12 cellular contexts compared by ENCODE assay signal in genomic region chr2:49940616-49941015, GRCh38.
A peak's percentile ranks its signal among the peaks of the same experiment; 100 is the strongest.
DNase-seq lines count a peak whose midpoint lies in the region; ATAC-seq and TF ChIP-seq lines count a peak whose summit lies in the region.
"Had no signal": no experiment of that assay in that cellular context is flagged by ENCODE, and none has a peak within 500 bp of the region (broad histone marks: within the 10 kb centered on the region; RNA-seq: fewer than 3 reads in every experiment).

No MANE protein-coding gene starts in this region.

- no peak for ATAC-seq in GM19455 (IDR thresholded peaks at IDR 0.05; ENCODE audit: unreplicated experiment)

- H3K36me3 ChIP-seq in effector memory CD4-positive, alpha-beta T cell (ENCODE audit: control insufficient read depth, insufficient read depth, low read length), result no peaks in the 10 kb centered on the region
- no peaks in the 10 kb centered on the region for H3K36me3 ChIP-seq in esophagus muscularis mucosa

- H3K27ac ChIP-seq in effector memory CD4-positive, alpha-beta T cell (ENCODE audit: insufficient read depth, low read length, poor library complexity, severe bottlenecking), result no peak overlapping the region
- no peak overlapping the region for H3K27ac ChIP-seq in esophagus muscularis mucosa (replicated peaks in 1 of 4)
- H3K27ac ChIP-seq: C4-2B had no signal

- no peak for TF ChIP-seq POLR2A in esophagus muscularis mucosa (IDR thresholded peaks at IDR 0.05; ENCODE audit: low read depth)

- H3K27ac Mint-ChIP-seq in activated naive CD4-positive, alpha-beta T cell treated with anti-CD3 and anti-CD28 coated beads for 36 hours, result no peak overlapping the region
- peak overlapping the region; percentile 30 for H3K27ac Mint-ChIP-seq in type B pancreatic cell
- no peak overlapping the region for H3K27ac Mint-ChIP-seq in progenitor cell of endocrine pancreas

- H3K4me3 Mint-ChIP-seq in activated naive CD4-positive, alpha-beta T cell treated with anti-CD3 and anti-CD28 coated beads for 36 hours, result peak overlapping the region; percentile 63
- H3K4me3 Mint-ChIP-seq in type B pancreatic cell, result peak overlapping the region; percentile 79
- no peak overlapping the region for H3K4me3 Mint-ChIP-seq in progenitor cell of endocrine pancreas (ENCODE audit: low read depth)

- peaks cover 23% of the 10 kb centered on the region for H3K4me1 Mint-ChIP-seq in activated naive CD4-positive, alpha-beta T cell treated with anti-CD3 and anti-CD28 coated beads for 36 hours (ENCODE audit: low read depth)
- H3K4me1 Mint-ChIP-seq in type B pancreatic cell (ENCODE audit: unreplicated experiment) (peaks cover 10% of the 10 kb centered on the region), progenitor cell of endocrine pancreas (ENCODE audit: low read depth) (peaks cover 7% of the 10 kb centered on the region)

- H3K4me3 ChIP-seq in effector memory CD4-positive, alpha-beta T cell (ENCODE audit: insufficient read depth, low read depth, low read length, poor library complexity, severe bottlenecking), result peak overlapping the region; percentile 39
- peak overlapping the region in 2 of 4 donors; percentile 9 to 28 for H3K4me3 ChIP-seq in esophagus muscularis mucosa

- no peaks in the 10 kb centered on the region for H3K4me1 ChIP-seq in effector memory CD4-positive, alpha-beta T cell (ENCODE audit: control insufficient read depth, insufficient read depth, low read length, poor library complexity, severe bottlenecking)
- no peaks in the 10 kb centered on the region for H3K4me1 ChIP-seq in esophagus muscularis mucosa

- H3K36me3 Mint-ChIP-seq in activated naive CD4-positive, alpha-beta T cell treated with anti-CD3 and anti-CD28 coated beads for 36 hours (ENCODE audit: low read depth), result no peaks in the 10 kb centered on the region
- H3K36me3 Mint-ChIP-seq in type B pancreatic cell (no peaks in the 10 kb centered on the region), progenitor cell of endocrine pancreas (ENCODE audit: insufficient read depth) (no peaks in the 10 kb centered on the region)

- TF ChIP-seq CTCF in type B pancreatic cell (conservative IDR thresholded peaks at IDR 0.05) (no peak), progenitor cell of endocrine pancreas (IDR thresholded peaks at IDR 0.05; ENCODE audit: unreplicated experiment) (no peak), esophagus muscularis mucosa (IDR thresholded peaks at IDR 0.05) (no peak)

- H3K27me3 Mint-ChIP-seq in activated naive CD4-positive, alpha-beta T cell treated with anti-CD3 and anti-CD28 coated beads for 36 hours (ENCODE audit: low read depth), result no peaks in the 10 kb centered on the region
- H3K27me3 Mint-ChIP-seq in type B pancreatic cell, result no peaks in the 10 kb centered on the region
- no peaks in the 10 kb centered on the region for H3K27me3 Mint-ChIP-seq in progenitor cell of endocrine pancreas

- WGBS in esophagus muscularis mucosa, result 59% methylated on average over 3 of the region's 3 CpGs

- no peaks in the 10 kb centered on the region for H3K9me3 ChIP-seq in effector memory CD4-positive, alpha-beta T cell (ENCODE audit: control insufficient read depth, low read length)
- no peaks in the 10 kb centered on the region for H3K9me3 ChIP-seq in esophagus muscularis mucosa

- TF ChIP-seq EP300 in esophagus muscularis mucosa (IDR thresholded peaks at IDR 0.05), result no peak

- no peaks in the 10 kb centered on the region for H3K9me3 Mint-ChIP-seq in activated naive CD4-positive, alpha-beta T cell treated with anti-CD3 and anti-CD28 coated beads for 36 hours
- H3K9me3 Mint-ChIP-seq in type B pancreatic cell (no peaks in the 10 kb centered on the region), progenitor cell of endocrine pancreas (ENCODE audit: low read depth) (no peaks in the 10 kb centered on the region)

- intact Hi-C loops in activated naive CD4-positive, alpha-beta T cell treated with anti-CD3 and anti-CD28 coated beads for 36 hours (cut with micrococcal nuclease), result loop anchor here (2.0 kb wide), 1 partner anchor 34 kb away; no protein-coding TSS in a partner anchor
- intact Hi-C loops in esophagus muscularis mucosa (cut with DNase I), result no loop called here

- no peaks in the 10 kb centered on the region for H3K27me3 ChIP-seq in effector memory CD4-positive, alpha-beta T cell (replicated peaks; ENCODE audit: control insufficient read depth, insufficient read depth, low read length, poor library complexity, severe bottlenecking)
- no peaks in the 10 kb centered on the region for H3K27me3 ChIP-seq in esophagus muscularis mucosa

- no peak for DNase-seq in activated naive CD4-positive, alpha-beta T cell treated with anti-CD3 and anti-CD28 coated beads for 36 hours
- DNase-seq in activated naive CD4-positive, alpha-beta T cell (lab: John Stamatoyannopoulos, UW), result no peak
- peak; percentile 19 for DNase-seq in NAMALWA (ENCODE audit: low spot score)
- DNase-seq in effector memory CD4-positive, alpha-beta T cell, result no peak
- DNase-seq in type B pancreatic cell (ENCODE audit: extremely low spot score, unreplicated experiment), result no peak
- DNase-seq in progenitor cell of endocrine pancreas (ENCODE audit: low spot score, unreplicated experiment), result no peak
- DNase-seq in esophagus muscularis mucosa (ENCODE audit: extremely low spot score), result no peak
- DNase-seq: aorta, foreskin melanocyte, NCI-H1930 had no signal

- CTCF ChIA-PET in activated naive CD4-positive, alpha-beta T cell treated with anti-CD3 and anti-CD28 coated beads for 36 hours (lab: Charles Lee), result interaction anchor here (0.8 kb wide), 1 partner anchor 17 kb away, joined by 3 read pairs; no protein-coding TSS in a partner anchor
